16 cellular contexts compared by ENCODE assay signal in genomic region chr10:50580260-50580891, GRCh38. TPM values are rescaled to one million over a fixed set of nuclear protein-coding genes. Genes with fewer than 3 reads are reported as not detected.
DNase-seq lines count a peak whose midpoint lies in the region; ATAC-seq and TF ChIP-seq lines count a peak whose summit lies in the region.
"Had no signal": no experiment of that assay in that cellular context is flagged by ENCODE, and none has a peak within 500 bp of the region (broad histone marks: within the 10 kb centered on the region; RNA-seq: fewer than 3 reads in every experiment).

No MANE protein-coding gene starts in this region.

- H3K4me3 ChIP-seq in LNCaP clone FGC (ENCODE audit: low read depth, low read length): peak overlapping the region; percentile 48
- H3K4me3 ChIP-seq in colonic mucosa: no peak overlapping the region
- no peak overlapping the region for H3K4me3 ChIP-seq in ovary

- CTCF ChIA-PET in CD4-positive, alpha-beta T cell (lab: Charles Lee): no interaction called here

- H3K27me3 Mint-ChIP-seq in CD4-positive, alpha-beta T cell: no peaks in the 10 kb centered on the region
- H3K27me3 Mint-ChIP-seq in progenitor cell of endocrine pancreas: no peaks in the 10 kb centered on the region

- H3K27ac Mint-ChIP-seq in CD4-positive, alpha-beta T cell: peak overlapping the region; percentile 1
- peak overlapping the region; percentile 91 for H3K27ac Mint-ChIP-seq in progenitor cell of endocrine pancreas
- H3K27ac Mint-ChIP-seq: CD8-positive, alpha-beta T cell had no signal

- POLR2A ChIA-PET in CD4-positive, alpha-beta T cell (lab: Charles Lee): no interaction called here

- H3K36me3 ChIP-seq in colonic mucosa (no peaks in the 10 kb centered on the region), ovary (no peaks in the 10 kb centered on the region)

- WGBS in ovary, 3 donors: 92 to 94% (median 93%) methylated on average over 7 of the region's 7 CpGs

- TF ChIP-seq CTCF in CD4-positive, alpha-beta T cell (IDR thresholded peaks at IDR 0.05): no peak
- TF ChIP-seq CTCF in LNCaP clone FGC (IDR thresholded peaks at IDR 0.05; ENCODE audit: control insufficient read depth, extremely low read depth, insufficient read depth): no peak
- TF ChIP-seq CTCF in colonic mucosa (IDR thresholded peaks at IDR 0.05): no peak
- TF ChIP-seq CTCF in progenitor cell of endocrine pancreas (IDR thresholded peaks at IDR 0.05; ENCODE audit: unreplicated experiment): no peak
- TF ChIP-seq CTCF in ovary (IDR thresholded peaks at IDR 0.05): no peak

- ATAC-seq in CD4-positive, alpha-beta T cell (ENCODE audit: poor library complexity): no peak
- ATAC-seq: CD8-positive, alpha-beta T cell had no signal

- peaks cover 79% of the 10 kb centered on the region for H3K4me1 Mint-ChIP-seq in CD4-positive, alpha-beta T cell (ENCODE audit: low read depth)
- H3K4me1 Mint-ChIP-seq in progenitor cell of endocrine pancreas (ENCODE audit: low read depth): peaks cover 56% of the 10 kb centered on the region

- no peak overlapping the region for H3K4me3 Mint-ChIP-seq in CD4-positive, alpha-beta T cell
- H3K4me3 Mint-ChIP-seq in progenitor cell of endocrine pancreas (ENCODE audit: low read depth): peak overlapping the region; percentile 33
- H3K4me3 Mint-ChIP-seq: CD8-positive, alpha-beta T cell had no signal

- DNase-seq in CD4-positive, alpha-beta T cell: no peak
- no peak for DNase-seq in LNCaP clone FGC (ENCODE audit: low read depth)
- DNase-seq in colonic mucosa: no peak
- DNase-seq in progenitor cell of endocrine pancreas (ENCODE audit: low spot score, unreplicated experiment): no peak
- no peak for DNase-seq in NCI-H82 (lab: John Stamatoyannopoulos, UW)
- no peak for DNase-seq in HuH-7 (ENCODE audit: low spot score)
- no peak for DNase-seq in ovary
- no peak for DNase-seq in stimulated activated CD8-positive, alpha-beta memory T cell treated with anti-CD3 and anti-CD28 coated beads, Interleukin-4, amount 100 ng/mL, for 48 hours
- DNase-seq: AML-193; CD8-positive, alpha-beta T cell; H7; Karpas-422; NCI-H1105 treated with DMSO at 0.1 percent for 48 hours; NCI-H187 treated with DMSO at 0.1 percent for 48 hours; NCI-H446 treated with DMSO at 0.1 percent for 48 hours; NCI-H748 treated with DMSO at 0.1 percent for 48 hours had no signal

- H3K9me3 Mint-ChIP-seq in CD4-positive, alpha-beta T cell: no peaks in the 10 kb centered on the region
- H3K9me3 Mint-ChIP-seq in progenitor cell of endocrine pancreas (ENCODE audit: low read depth): no peaks in the 10 kb centered on the region
- H3K9me3 Mint-ChIP-seq: CD8-positive, alpha-beta T cell had no signal

- no peak for TF ChIP-seq EP300 in ovary (IDR thresholded peaks at IDR 0.05)

- H3K36me3 Mint-ChIP-seq in CD4-positive, alpha-beta T cell (ENCODE audit: low read depth): peaks cover 15% of the 10 kb centered on the region
- H3K36me3 Mint-ChIP-seq in progenitor cell of endocrine pancreas (ENCODE audit: insufficient read depth): peaks cover 2% of the 10 kb centered on the region

- H3K9me3 ChIP-seq in CD4-positive, alpha-beta T cell (ENCODE audit: control insufficient read depth, low read length): no peaks in the 10 kb centered on the region
- H3K9me3 ChIP-seq in colonic mucosa: no peaks in the 10 kb centered on the region
- H3K9me3 ChIP-seq in ovary: no peaks in the 10 kb centered on the region

- no peaks in the 10 kb centered on the region for H3K27me3 ChIP-seq in CD4-positive, alpha-beta T cell (ENCODE audit: control insufficient read depth, insufficient read depth, low read length)
- no peaks in the 10 kb centered on the region for H3K27me3 ChIP-seq in colonic mucosa
- H3K27me3 ChIP-seq in ovary: no peaks in the 10 kb centered on the region

- no peak overlapping the region for H3K27ac ChIP-seq in CD4-positive, alpha-beta T cell (ENCODE audit: low read depth, low read length)
- H3K27ac ChIP-seq in colonic mucosa (peak overlapping the region; percentile 42), ovary (no peak overlapping the region)

- no peak overlapping the region for H3K9ac ChIP-seq in colonic mucosa (ENCODE audit: low read depth in 2 of 2, low read length in 2 of 2)

- peaks cover 11% of the 10 kb centered on the region for H3K4me1 ChIP-seq in colonic mucosa
- H3K4me1 ChIP-seq in ovary (ENCODE audit: insufficient read depth): peaks cover 8% of the 10 kb centered on the region

- intact Hi-C loops in CD4-positive, alpha-beta T cell (cut with DNase I, micrococcal nuclease): no loop called here
- intact Hi-C loops in colonic mucosa (cut with DNase I) (no loop called here), ovary (cut with DNase I) (no loop called here)

- TF ChIP-seq POLR2A in ovary (IDR thresholded peaks at IDR 0.05): no peak

RNA-seq across cellular contexts. Expression of gene SGMS1, which starts 43.4 kb away (rescaled TPM):
- 10 to 100 TPM; 24.8 to 25.2 TPM for total RNA-seq in CD4-positive, alpha-beta T cell
- 10 to 100 TPM; 19.4 to 19.5 TPM for total RNA-seq in colonic mucosa
- 25.0 and 28.5 TPM in 2 replicates for total RNA-seq in progenitor cell of endocrine pancreas
- total RNA-seq in ovary: 10 to 100 TPM; 31.4 to 90.0 (median 39.1) TPM
- polyA plus RNA-seq in ovary: 10 to 100 TPM; 15.6 to 22.5 TPM
